ENCODE assay signal across 8 cellular contexts in genomic region chr17:82963104-82963950, GRCh38.
DNase-seq lines count a peak whose midpoint lies in the region; ATAC-seq and TF ChIP-seq lines count a peak whose summit lies in the region.

No MANE protein-coding gene starts in this region.

- TF ChIP-seq CTCF in heart left ventricle (IDR thresholded peaks at IDR 0.05) (peak; percentile 58 to 89 (median 80)), osteocyte (IDR thresholded peaks at IDR 0.05) (peak; percentile 90)

- no peak overlapping the region for H3K27ac Mint-ChIP-seq in activated naive CD8-positive, alpha-beta T cell treated with anti-CD3 and anti-CD28 coated beads for 36 hours
- no peak overlapping the region for H3K27ac Mint-ChIP-seq in osteocyte (ENCODE audit: unreplicated experiment)

- peak overlapping the region in 8 of 12 donors; percentile 1 to 44 (median 22) for H3K4me3 ChIP-seq in heart left ventricle

- peaks cover 2 to 13% (median 9%) of the 10 kb centered on the region in 12 donors for H3K4me1 ChIP-seq in heart left ventricle

- ATAC-seq in heart left ventricle, result peak; percentile 90 to 96 (median 93)
- no peak for ATAC-seq in HG03469 (IDR thresholded peaks at IDR 0.05; ENCODE audit: unreplicated experiment)
- ATAC-seq in HG03442 (IDR thresholded peaks at IDR 0.05; ENCODE audit: unreplicated experiment), result no peak

- no peaks in the 10 kb centered on the region for H3K9me3 Mint-ChIP-seq in activated naive CD8-positive, alpha-beta T cell treated with anti-CD3 and anti-CD28 coated beads for 36 hours
- H3K9me3 Mint-ChIP-seq in osteocyte (ENCODE audit: unreplicated experiment), result no peaks in the 10 kb centered on the region

- H3K27me3 Mint-ChIP-seq in activated naive CD8-positive, alpha-beta T cell treated with anti-CD3 and anti-CD28 coated beads for 36 hours, result no peaks in the 10 kb centered on the region
- no peaks in the 10 kb centered on the region for H3K27me3 Mint-ChIP-seq in osteocyte (ENCODE audit: unreplicated experiment)

- TF ChIP-seq POLR2A in heart left ventricle (IDR thresholded peaks at IDR 0.05), result no peak

- H3K4me1 Mint-ChIP-seq in activated naive CD8-positive, alpha-beta T cell treated with anti-CD3 and anti-CD28 coated beads for 36 hours, result peaks cover 3% of the 10 kb centered on the region
- peaks cover 7% of the 10 kb centered on the region for H3K4me1 Mint-ChIP-seq in osteocyte (ENCODE audit: unreplicated experiment)

- no peaks in the 10 kb centered on the region for H3K9me3 ChIP-seq in heart left ventricle

- DNase-seq in ELR (ENCODE audit: low read depth) (peak; percentile 86), NCI-H146 treated with DMSO at 0.1 percent for 48 hours (lab: John Stamatoyannopoulos, UW; ENCODE audit: unreplicated experiment) (peak; percentile 2), heart left ventricle (peak; percentile 84 to 91 (median 88)), osteocyte (ENCODE audit: extremely low spot score, unreplicated experiment) (peak; percentile 90), NCI-H2227 treated with DMSO at 0.1 percent for 48 hours (lab: John Stamatoyannopoulos, UW) (no peak)
- peak; percentile 30 for DNase-seq in activated naive CD8-positive, alpha-beta T cell treated with anti-CD3 and anti-CD28 coated beads for 36 hours

- intact Hi-C loops in heart left ventricle (cut with DNase I), result loop anchor here in 3 of 10 donors (2.0 to 5.0 kb wide), 2 partner anchors 181 kb away; no protein-coding TSS in a partner anchor

- H3K36me3 Mint-ChIP-seq in activated naive CD8-positive, alpha-beta T cell treated with anti-CD3 and anti-CD28 coated beads for 36 hours, result peaks cover 5% of the 10 kb centered on the region
- no peaks in the 10 kb centered on the region for H3K36me3 Mint-ChIP-seq in osteocyte (ENCODE audit: unreplicated experiment)

- no peak overlapping the region for H3K4me3 Mint-ChIP-seq in activated naive CD8-positive, alpha-beta T cell treated with anti-CD3 and anti-CD28 coated beads for 36 hours
- peak overlapping the region; percentile 46 for H3K4me3 Mint-ChIP-seq in osteocyte (ENCODE audit: unreplicated experiment)

- peak overlapping the region in 9 of 12 donors; percentile 30 to 79 (median 55) for H3K27ac ChIP-seq in heart left ventricle

- 16 to 29% (median 22%) methylated on average over 18 to 25 of the region's 25 CpGs for WGBS in heart left ventricle, 4 donors

- H3K27me3 ChIP-seq in heart left ventricle, result no peaks in the 10 kb centered on the region

- peaks cover 0 to 3% (median 0%) of the 10 kb centered on the region in 9 donors for H3K36me3 ChIP-seq in heart left ventricle

Comparison
In these comparisons a context has a peak if more than half of its experiments do, and no peak if none do; other contexts are left out.
1. ATAC-seq: peak in heart left ventricle (4 of 4); none in HG03469 (single experiment) and HG03442 (single experiment).